9 cellular contexts compared by ENCODE assay signal in the genomic region with DNA sequence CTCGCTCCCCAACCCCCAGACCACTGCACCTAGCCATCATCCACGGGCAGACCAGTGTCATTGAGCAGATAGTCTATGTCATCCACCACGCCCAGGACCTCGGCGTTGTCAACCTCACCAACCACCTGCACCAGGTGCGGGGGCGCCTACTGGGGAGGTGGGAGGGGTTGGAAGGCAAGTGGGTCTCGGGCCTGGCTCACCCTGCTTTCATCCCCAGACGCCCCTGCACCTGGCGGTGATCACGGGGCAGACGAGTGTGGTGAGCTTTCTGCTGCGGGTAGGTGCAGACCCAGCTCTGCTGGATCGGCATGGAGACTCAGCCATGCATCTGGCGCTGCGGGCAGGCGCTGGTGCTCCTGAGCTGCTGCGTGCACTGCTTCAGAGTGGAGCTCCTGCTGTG. TPM values are rescaled to one million over a fixed set of nuclear protein-coding genes. Genes with fewer than 3 reads are reported as not detected.
DNase-seq lines count a peak whose midpoint lies in the region; ATAC-seq, FAIRE-seq and TF ChIP-seq lines count a peak whose summit lies in the region.
"Had no signal": no experiment of that assay in that cellular context is flagged by ENCODE, and none has a peak within 500 bp of the region (broad histone marks: within the 10 kb centered on the region; RNA-seq: fewer than 3 reads in every experiment).

No MANE protein-coding gene starts in this region.

- TF ChIP-seq EP300 in A549 (IDR thresholded peaks at IDR 0.05) = no peak

- BruUV-seq in HCT116 (replicated peaks; lab: Mats Ljungman, UMichigan) = no TSS peak

- TF ChIP-seq POLR2A in A549 (IDR thresholded peaks at IDR 0.05; ENCODE audit: low read length) (no peak), HCT116 (IDR thresholded peaks at IDR 0.05; ENCODE audit: borderline replicate concordance, extremely low read depth, insufficient read depth, insufficient read length) (no peak)

- H3K27ac Mint-ChIP-seq in activated CD4-positive, alpha-beta memory T cell treated with anti-CD3 and anti-CD28 coated beads, Interleukin-2, amount 10 ng/mL, durations not matched to agents 7 days and 5 days = peak overlapping the region; percentile 63
- peak overlapping the region; percentile 100 for H3K27ac Mint-ChIP-seq in memory B cell

- ATAC-seq in A549 = no peak
- no peak for ATAC-seq in HCT116
- ATAC-seq in memory B cell (ENCODE audit: low read depth) = no peak
- ATAC-seq in GM21576 (IDR thresholded peaks at IDR 0.05; ENCODE audit: unreplicated experiment) = no peak
- no peak for ATAC-seq in HG03342 (IDR thresholded peaks at IDR 0.05; ENCODE audit: unreplicated experiment)

- H3K27me3 ChIP-seq in HCT116 (ENCODE audit: insufficient read depth, low read length) = no peaks in the 10 kb centered on the region

- no peaks in the 10 kb centered on the region for H3K9me3 Mint-ChIP-seq in activated CD4-positive, alpha-beta memory T cell treated with anti-CD3 and anti-CD28 coated beads, Interleukin-2, amount 10 ng/mL, durations not matched to agents 7 days and 5 days
- H3K9me3 Mint-ChIP-seq in memory B cell = no peaks in the 10 kb centered on the region

- H3K27ac ChIP-seq in A549 = peak overlapping the region in 1 of 2 experiments; percentile 86; a peak in 3 of 6 replicates
- peak overlapping the region; percentile 52 for H3K27ac ChIP-seq in HCT116 (ENCODE audit: low read depth, low read length)

- H3K4me1 ChIP-seq in A549 (peaks cover 41% of the 10 kb centered on the region), HCT116 (ENCODE audit: control insufficient read depth in 1 of 2, insufficient read depth in 2 of 2, low read length in 2 of 2) (peaks cover 21 to 67% of the 10 kb centered on the region in 2 experiments)

- H3K9me3 ChIP-seq in A549 (no peaks in the 10 kb centered on the region), HCT116 (ENCODE audit: control insufficient read depth in 1 of 2, insufficient read depth in 1 of 2, low read depth in 1 of 2, low read length in 2 of 2) (no peaks in the 10 kb centered on the region)

- H3K4me2 ChIP-seq in A549 (peak overlapping the region; percentile 83), HCT116 (ENCODE audit: low read length) (peak overlapping the region; percentile 88)

- POLR2A ChIA-PET in A549 (lab: Yijun Ruan, JAX) (interaction anchor here (1.2 to 1.9 kb wide), 2 partner anchors 20 to 170 kb away, joined by 4 to 7 read pairs; no protein-coding TSS in a partner anchor), HCT116 (lab: Charles Lee) (interaction anchor here (0.5 to 3.5 kb wide), 5 partner anchors 21 to 1520 kb away, joined by 3 to 15 read pairs (median 6); a partner anchor contains a TSS)
- POLR2A ChIA-PET in activated CD4-positive, alpha-beta memory T cell treated with anti-CD3 and anti-CD28 coated beads, Interleukin-2, amount 10 ng/mL, durations not matched to agents 7 days and 5 days (lab: Charles Lee) = interaction anchor here (0.7 to 4.1 kb wide), 9 partner anchors 7 to 247 kb away, joined by 3 to 32 read pairs (median 3); a partner anchor contains a TSS

- peaks cover 13% of the 10 kb centered on the region; the same call in 1 of the 2 replicates for H3K79me2 ChIP-seq in HCT116 (ENCODE audit: insufficient read depth, low read length)

- H3K4me3 ChIP-seq in A549 = no peak overlapping the region
- H3K4me3 ChIP-seq in HCT116 (replicated peaks in 1 of 2; ENCODE audit: low read depth in 1 of 2, low read length in 2 of 2) = peak overlapping the region; percentile 45 to 63

- DNase-seq in A549 (ENCODE audit: low read depth in 1 of 2, low spot score in 1 of 2) (no peak), HCT116 (ENCODE audit: low read depth, low spot score) (no peak), memory B cell (ENCODE audit: low spot score in 2 of 2) (no peak), GDM1 (lab: John Stamatoyannopoulos, UW) (no peak), RPMI8226 (no peak)
- no peak for DNase-seq in activated CD4-positive, alpha-beta memory T cell treated with anti-CD3 and anti-CD28 coated beads, Interleukin-2, amount 10 ng/mL, durations not matched to agents 7 days and 5 days

- no peak for FAIRE-seq in A549 (lab: Jason Lieb, UNC)
- FAIRE-seq: G401.6 had no signal

- H3K9me2 ChIP-seq in HCT116 (ENCODE audit: insufficient read depth) = no peaks in the 10 kb centered on the region

- TF ChIP-seq CTCF in A549 (IDR thresholded peaks at IDR 0.05) = no peak
- TF ChIP-seq CTCF in HCT116 (IDR thresholded peaks at IDR 0.05 in 2 of 3, conservative IDR thresholded peaks at IDR 0.05 in 1 of 3; ENCODE audit: borderline replicate concordance in 1 of 3, insufficient read depth in 1 of 3, low read depth in 2 of 3, low read length in 2 of 3) = no peak

- TF ChIP-seq RAD21 in A549 (conservative IDR thresholded peaks at IDR 0.05 in 1 of 2, IDR thresholded peaks at IDR 0.05 in 1 of 2) (no peak), HCT116 (IDR thresholded peaks at IDR 0.05; ENCODE audit: low read depth) (no peak)

- CTCF ChIA-PET in A549 (lab: Yijun Ruan, JAX) = interaction anchor here (0.5 to 16.2 kb wide), 41 partner anchors 8 to 1907 kb away, joined by 3 to 450 read pairs (median 5); a partner anchor contains a TSS
- CTCF ChIA-PET in HCT116 (lab: Charles Lee) = interaction anchor here (1.0 to 9.3 kb wide), 9 partner anchors 9 to 231 kb away, joined by 3 to 154 read pairs (median 13); a partner anchor contains a TSS
- CTCF ChIA-PET in activated CD4-positive, alpha-beta memory T cell treated with anti-CD3 and anti-CD28 coated beads, Interleukin-2, amount 10 ng/mL, durations not matched to agents 7 days and 5 days (lab: Charles Lee) = interaction anchor here (0.6 to 10.7 kb wide), 23 partner anchors 8 to 591 kb away, joined by 3 to 199 read pairs (median 5); a partner anchor contains a TSS

- no peaks in the 10 kb centered on the region for H4K20me1 ChIP-seq in HCT116 (ENCODE audit: insufficient read depth)

- peaks cover 11 to 26% of the 10 kb centered on the region in 2 experiments; a peak in 3 of 4 replicates for H3K36me3 ChIP-seq in HCT116 (ENCODE audit: control insufficient read depth in 1 of 2, insufficient read depth in 2 of 2, low read length in 2 of 2)

- WGBS in A549 (ENCODE audit: missing lambda C conversion rate) = 96% methylated on average over 13 of the region's 18 CpGs

- peak overlapping the region; percentile 66 for H3K4me3 Mint-ChIP-seq in activated CD4-positive, alpha-beta memory T cell treated with anti-CD3 and anti-CD28 coated beads, Interleukin-2, amount 10 ng/mL, durations not matched to agents 7 days and 5 days
- no peak overlapping the region for H3K4me3 Mint-ChIP-seq in memory B cell

- RAD21 ChIA-PET in HCT116 (lab: Charles Lee; ENCODE audit: low non-redundant PET in 1 of 2, low total read pairs in 2 of 2, uncharacterized antibody in 2 of 2, unreplicated experiment in 2 of 2) = interaction anchor here in 1 of 2 experiments (2.3 kb wide), 1 partner anchor 170 kb away, joined by 8 read pairs; no protein-coding TSS in a partner anchor

- peaks cover 57% of the 10 kb centered on the region for H3K36me3 Mint-ChIP-seq in activated CD4-positive, alpha-beta memory T cell treated with anti-CD3 and anti-CD28 coated beads, Interleukin-2, amount 10 ng/mL, durations not matched to agents 7 days and 5 days (ENCODE audit: low read depth)
- peaks cover 25% of the 10 kb centered on the region for H3K36me3 Mint-ChIP-seq in memory B cell

- H2AFZ ChIP-seq in HCT116 (ENCODE audit: low read depth, low read length, poor library complexity, severe bottlenecking) = no peak overlapping the region

- no peaks in the 10 kb centered on the region for H3K27me3 Mint-ChIP-seq in activated CD4-positive, alpha-beta memory T cell treated with anti-CD3 and anti-CD28 coated beads, Interleukin-2, amount 10 ng/mL, durations not matched to agents 7 days and 5 days
- no peaks in the 10 kb centered on the region for H3K27me3 Mint-ChIP-seq in memory B cell

- peak overlapping the region; percentile 81 for H3K9ac ChIP-seq in HCT116 (ENCODE audit: low read length)

- peaks cover 45% of the 10 kb centered on the region for H3K4me1 Mint-ChIP-seq in activated CD4-positive, alpha-beta memory T cell treated with anti-CD3 and anti-CD28 coated beads, Interleukin-2, amount 10 ng/mL, durations not matched to agents 7 days and 5 days
- H3K4me1 Mint-ChIP-seq in memory B cell = peaks cover 33% of the 10 kb centered on the region

- intact Hi-C loops in HCT116 (cut with micrococcal nuclease) = no loop called here

RNA-seq across cellular contexts. Expression of a gene that starts 4.6 kb away (rescaled TPM):
- polyA plus RNA-seq in A549 (2011; rRNA removed) = 20.5 and 27.6 TPM in 2 replicates
- 61.3 and 70.0 TPM in 2 replicates for polyA plus RNA-seq in A549 (2012; cell fraction: cytosol; rRNA removed)
- 218 and 281 TPM in 2 replicates for polyA plus RNA-seq in A549 (2012; cell fraction: nucleus; rRNA removed)
- 35.7 to 63.6 TPM (median 36.6 TPM) in 3 replicates for polyA plus RNA-seq in A549 (2017; fragmentation: RNase III; extraction: RNeasy Plus Mini Kit Qiagen cat#74134 plus additional on column Dnase treatment)
- polyA minus RNA-seq in A549 (2011; rRNA and poly(A)+ RNA removed) = 16.0 and 17.9 TPM in 2 replicates
- total RNA-seq in HCT116 (2021; ENCODE audit: unreplicated experiment) = 115 TPM
- 111 and 133 TPM in 2 replicates for polyA plus RNA-seq in HCT116 (2012)
- total RNA-seq in activated CD4-positive, alpha-beta memory T cell treated with anti-CD3 and anti-CD28 coated beads, Interleukin-2, amount 10 ng/mL, durations not matched to agents 7 days and 5 days = 100 to 1,000 TPM; 121 to 122 TPM

RNA-seq across cellular contexts. Expression of a gene that starts 18.5 kb away (rescaled TPM):
- polyA plus RNA-seq in A549 (2011; rRNA removed) (0.14 and 0.19 TPM in 2 replicates), A549 (2017; fragmentation: RNase III; extraction: RNeasy Plus Mini Kit Qiagen cat#74134 plus additional on column Dnase treatment) (0.42 to 0.75 TPM (median 0.70 TPM) in 3 replicates)
- polyA plus RNA-seq in A549 (2012; cell fraction: cytosol; rRNA removed) = 0.28 and 0.54 TPM in 2 replicates
- polyA plus RNA-seq in A549 (2012; cell fraction: nucleus; rRNA removed) = 0.45 and 0.83 TPM in 2 replicates
- polyA minus RNA-seq in A549 (2011; rRNA and poly(A)+ RNA removed) = 0.15 and 0.66 TPM in 2 replicates
- 9.7 TPM for total RNA-seq in HCT116 (2021; ENCODE audit: unreplicated experiment)
- polyA plus RNA-seq in HCT116 (2012) = 8.5 and 8.7 TPM in 2 replicates
- 1 to 10 TPM; 1.4 TPM for total RNA-seq in activated CD4-positive, alpha-beta memory T cell treated with anti-CD3 and anti-CD28 coated beads, Interleukin-2, amount 10 ng/mL, durations not matched to agents 7 days and 5 days

RNA-seq across cellular contexts. Expression of a gene that starts 20.6 kb away (rescaled TPM):
- polyA plus RNA-seq in A549 (2011; rRNA removed) (3.7 and 4.8 TPM in 2 replicates), A549 (2017; fragmentation: RNase III; extraction: RNeasy Plus Mini Kit Qiagen cat#74134 plus additional on column Dnase treatment) (8.7 to 10.4 TPM (median 9.4 TPM) in 3 replicates)
- polyA plus RNA-seq in A549 (2012; cell fraction: cytosol; rRNA removed) = 15.0 and 18.4 TPM in 2 replicates
- polyA plus RNA-seq in A549 (2012; cell fraction: nucleus; rRNA removed) = 29.5 and 44.2 TPM in 2 replicates
- 2.8 and 3.2 TPM in 2 replicates for polyA minus RNA-seq in A549 (2011; rRNA and poly(A)+ RNA removed)
- total RNA-seq in HCT116 (2021; ENCODE audit: unreplicated experiment) = 21.1 TPM
- polyA plus RNA-seq in HCT116 (2012) = 15.8 and 19.9 TPM in 2 replicates
- total RNA-seq in activated CD4-positive, alpha-beta memory T cell treated with anti-CD3 and anti-CD28 coated beads, Interleukin-2, amount 10 ng/mL, durations not matched to agents 7 days and 5 days = 10 to 100 TPM; 13.5 to 14.3 TPM

RNA-seq across cellular contexts. Expression of a gene that starts 32.3 kb away (rescaled TPM):
- 42.5 and 43.7 TPM in 2 replicates for polyA plus RNA-seq in A549 (2011; rRNA removed)
- polyA plus RNA-seq in A549 (2012; cell fraction: cytosol; rRNA removed) = 58.5 and 59.9 TPM in 2 replicates
- 74.7 and 75.8 TPM in 2 replicates for polyA plus RNA-seq in A549 (2012; cell fraction: nucleus; rRNA removed)
- 52.1 to 69.3 TPM (median 67.4 TPM) in 3 replicates for polyA plus RNA-seq in A549 (2017; fragmentation: RNase III; extraction: RNeasy Plus Mini Kit Qiagen cat#74134 plus additional on column Dnase treatment)
- polyA minus RNA-seq in A549 (2011; rRNA and poly(A)+ RNA removed) = 28.0 and 34.8 TPM in 2 replicates
- total RNA-seq in HCT116 (2021; ENCODE audit: unreplicated experiment) = 96.7 TPM
- 77.0 and 106 TPM in 2 replicates for polyA plus RNA-seq in HCT116 (2012)
- total RNA-seq in activated CD4-positive, alpha-beta memory T cell treated with anti-CD3 and anti-CD28 coated beads, Interleukin-2, amount 10 ng/mL, durations not matched to agents 7 days and 5 days = 10 to 100 TPM; 60.9 to 64.5 TPM

RNA-seq across cellular contexts. Expression of a gene that starts 51.3 kb away (rescaled TPM):
- polyA plus RNA-seq in A549 (2011; rRNA removed) (0.09 and 0.12 TPM in 2 replicates), A549 (2017; fragmentation: RNase III; extraction: RNeasy Plus Mini Kit Qiagen cat#74134 plus additional on column Dnase treatment) (0.07 to 0.13 TPM (median 0.07 TPM) in 3 replicates)
- 0.20 and 0.31 TPM in 2 replicates for polyA plus RNA-seq in A549 (2012; cell fraction: cytosol; rRNA removed)
- 0.13 and 0.16 TPM in 2 replicates for polyA plus RNA-seq in A549 (2012; cell fraction: nucleus; rRNA removed)
- 0.24 and 0.33 TPM in 2 replicates for polyA minus RNA-seq in A549 (2011; rRNA and poly(A)+ RNA removed)
- total RNA-seq in HCT116 (2021; ENCODE audit: unreplicated experiment) = 2.1 TPM
- 3.8 TPM in 2 replicates for polyA plus RNA-seq in HCT116 (2012)
- under 1 TPM in 1 of 2 experiments, not detected in 1; 0.33 TPM for total RNA-seq in activated CD4-positive, alpha-beta memory T cell treated with anti-CD3 and anti-CD28 coated beads, Interleukin-2, amount 10 ng/mL, durations not matched to agents 7 days and 5 days
